ENCODE assay signal across 26 cellular contexts in the genomic region with DNA sequence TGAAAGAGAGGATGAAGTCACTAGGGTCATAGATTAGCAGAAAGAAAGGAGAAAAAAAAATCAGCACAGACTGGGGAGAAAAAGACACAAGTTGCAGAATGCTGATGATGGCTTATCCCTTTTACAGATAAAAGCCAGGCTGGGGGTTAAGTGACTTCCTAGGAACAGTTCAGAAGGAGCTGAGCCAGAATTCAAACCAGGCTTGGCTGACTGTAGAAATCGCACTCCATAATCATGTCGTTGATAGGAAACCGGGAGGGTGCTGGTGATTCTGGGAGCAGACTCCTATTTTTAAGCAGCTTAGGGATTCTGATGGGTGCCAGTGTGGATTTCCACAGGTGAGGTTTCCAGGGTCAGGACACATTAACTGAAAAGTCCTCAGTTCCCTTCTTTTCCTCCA.
A peak's percentile ranks its signal among the peaks of the same experiment; 100 is the strongest.
DNase-seq lines count a peak whose midpoint lies in the region; ATAC-seq and TF ChIP-seq lines count a peak whose summit lies in the region.
"Had no signal": no experiment of that assay in that cellular context is flagged by ENCODE, and none has a peak within 500 bp of the region (broad histone marks: within the 10 kb centered on the region; RNA-seq: fewer than 3 reads in every experiment).

No MANE protein-coding gene starts in this region.

- peaks cover 53% of the 10 kb centered on the region for H3K4me1 Mint-ChIP-seq in activated naive CD4-positive, alpha-beta T cell treated with anti-CD3 and anti-CD28 coated beads, Interleukin-2, amount 50 U/mL, for 24 hours

- H3K4me3 Mint-ChIP-seq in activated naive CD4-positive, alpha-beta T cell treated with anti-CD3 and anti-CD28 coated beads, Interleukin-2, amount 50 U/mL, for 24 hours: no peak overlapping the region
- H3K4me3 Mint-ChIP-seq: effector memory CD8-positive, alpha-beta T cell; stimulated activated naive B cell treated with anti-CD40 and anti-IgM and Interleukin-4, amounts not matched to agents 10 μg/mL and 1 μg/mL and 100 μg/mL, for 72 hours had no signal

- H3K4me2 ChIP-seq in hepatocyte: no peak overlapping the region

- H4K20me1 ChIP-seq in hepatocyte (ENCODE audit: insufficient read depth, poor library complexity, severe bottlenecking): no peaks in the 10 kb centered on the region

- no peaks in the 10 kb centered on the region for H3K27me3 ChIP-seq in WERI-Rb-1 (ENCODE audit: insufficient read depth, low read depth, severe bottlenecking)
- H3K27me3 ChIP-seq in hepatocyte: no peaks in the 10 kb centered on the region
- H3K27me3 ChIP-seq in thyroid gland: no peaks in the 10 kb centered on the region
- no peaks in the 10 kb centered on the region for H3K27me3 ChIP-seq in right cardiac atrium (ENCODE audit: control insufficient read depth, insufficient read depth)
- H3K27me3 ChIP-seq: adrenal gland, brain microvascular endothelial cell had no signal

- H2AFZ ChIP-seq in hepatocyte: no peak overlapping the region

- H3K9me3 Mint-ChIP-seq in activated naive CD4-positive, alpha-beta T cell treated with anti-CD3 and anti-CD28 coated beads, Interleukin-2, amount 50 U/mL, for 24 hours: no peaks in the 10 kb centered on the region
- H3K9me3 Mint-ChIP-seq: effector memory CD8-positive, alpha-beta T cell; stimulated activated naive B cell treated with anti-CD40 and anti-IgM and Interleukin-4, amounts not matched to agents 10 μg/mL and 1 μg/mL and 100 μg/mL, for 72 hours had no signal

- H3K36me3 Mint-ChIP-seq in activated naive CD4-positive, alpha-beta T cell treated with anti-CD3 and anti-CD28 coated beads, Interleukin-2, amount 50 U/mL, for 24 hours: peaks cover 37% of the 10 kb centered on the region

- ATAC-seq in right cardiac atrium: no peak
- ATAC-seq: effector memory CD8-positive, alpha-beta T cell; HCT116; left lobe of liver; stimulated activated naive B cell treated with anti-CD40 and anti-IgM and Interleukin-4, amounts not matched to agents 10 μg/mL and 1 μg/mL and 100 μg/mL, for 72 hours had no signal

- H3K4me3 ChIP-seq in WERI-Rb-1 (ENCODE audit: low read depth, low read length) (peak overlapping the region; percentile 3), hepatocyte (no peak overlapping the region), thyroid gland (replicated peaks in 1 of 3) (no peak overlapping the region), right cardiac atrium (ENCODE audit: low read length) (no peak overlapping the region)
- H3K4me3 ChIP-seq: adrenal gland, thoracic aorta had no signal

- H3K79me2 ChIP-seq in hepatocyte: no peaks in the 10 kb centered on the region

- intact Hi-C loops in thyroid gland (cut with DNase I): loop anchor here (5.0 to 10.0 kb wide), 2 partner anchors 97 to 155 kb away; a partner anchor contains a TSS
- intact Hi-C loops in right cardiac atrium (cut with DNase I): loop anchor here in 3 of 4 donors (10.0 kb wide), 2 partner anchors 95 to 205 kb away; no protein-coding TSS in a partner anchor

- H3K27ac ChIP-seq in WERI-Rb-1 (peak overlapping the region; percentile 79), hepatocyte (peak overlapping the region; percentile 32), thyroid gland (peak overlapping the region; percentile 10 to 94 (median 90)), right cardiac atrium (ENCODE audit: low read length) (no peak overlapping the region)
- H3K27ac ChIP-seq: brain microvascular endothelial cell, C4-2B, HL-60, thoracic aorta had no signal

- DNase-seq in activated naive CD4-positive, alpha-beta T cell treated with anti-CD3 and anti-CD28 coated beads, Interleukin-2, amount 50 U/mL, for 16 hours: no peak
- peak; percentile 31 for DNase-seq in WERI-Rb-1
- DNase-seq in hepatocyte (ENCODE audit: low spot score): no peak
- no peak for DNase-seq in thyroid gland
- no peak for DNase-seq in right cardiac atrium
- DNase-seq in GM13977 (ENCODE audit: low spot score): no peak
- DNase-seq: activated CD4-positive, alpha-beta T cell treated with anti-CD3 and anti-CD28 coated beads, Interleukin-2, amount 50 U/mL, for 48 hours; adrenal gland; brain microvascular endothelial cell; effector memory CD8-positive, alpha-beta T cell; foreskin melanocyte; mesenchymal stem cell; NCI-H1048; NCI-H187 treated with DMSO at 0.1 percent for 48 hours; NCI-H2227 treated with DMSO at 0.1 percent for 48 hours; NCI-H774; occipital lobe; RPMI8226; small intestine; stimulated activated naive B cell treated with anti-CD40 and anti-IgM and Interleukin-4, amounts not matched to agents 10 μg/mL and 1 μg/mL and 100 μg/mL, for 72 hours had no signal

- TF ChIP-seq CTCF in WERI-Rb-1 (IDR thresholded peaks at IDR 0.05; ENCODE audit: low read depth, low read length) (no peak), hepatocyte (IDR thresholded peaks at IDR 0.05; ENCODE audit: poor library complexity) (no peak), thyroid gland (IDR thresholded peaks at IDR 0.05) (no peak), GM13977 (IDR thresholded peaks at IDR 0.05; ENCODE audit: extremely low read depth, insufficient read depth, missing control alignments) (no peak)

- H3K4me1 ChIP-seq in hepatocyte (ENCODE audit: insufficient read depth) (peaks cover 5% of the 10 kb centered on the region), thyroid gland (peaks cover 35 to 46% of the 10 kb centered on the region in 2 donors), right cardiac atrium (ENCODE audit: control insufficient read depth, insufficient read depth, low read length) (peaks cover 5% of the 10 kb centered on the region)

- no peaks in the 10 kb centered on the region; the same call in 1 of the 2 replicates for H3K36me3 ChIP-seq in WERI-Rb-1
- no peaks in the 10 kb centered on the region for H3K36me3 ChIP-seq in hepatocyte (replicated peaks; ENCODE audit: insufficient read depth, low read depth)
- H3K36me3 ChIP-seq in thyroid gland: peaks cover 9 to 18% of the 10 kb centered on the region in 2 donors
- H3K36me3 ChIP-seq: brain microvascular endothelial cell had no signal

- in situ Hi-C loops in GM13977 (cut with MboI; ENCODE audit: low pct_unique_long_range_greater_than_20kb, low sequenced_read_pairs, unreplicated experiment): no loop called here

- no peaks in the 10 kb centered on the region for H3K9me2 ChIP-seq in hepatocyte (replicated peaks; ENCODE audit: insufficient read depth)

- H3K27ac Mint-ChIP-seq in activated naive CD4-positive, alpha-beta T cell treated with anti-CD3 and anti-CD28 coated beads, Interleukin-2, amount 50 U/mL, for 24 hours: peak overlapping the region; percentile 94

- no peak for TF ChIP-seq POLR2A in thyroid gland (IDR thresholded peaks at IDR 0.05)

- no peaks in the 10 kb centered on the region for H3K27me3 Mint-ChIP-seq in activated naive CD4-positive, alpha-beta T cell treated with anti-CD3 and anti-CD28 coated beads, Interleukin-2, amount 50 U/mL, for 24 hours
- H3K27me3 Mint-ChIP-seq: effector memory CD8-positive, alpha-beta T cell; stimulated activated naive B cell treated with anti-CD40 and anti-IgM and Interleukin-4, amounts not matched to agents 10 μg/mL and 1 μg/mL and 100 μg/mL, for 72 hours had no signal

- WGBS in hepatocyte (ENCODE audit: low lambda C conversion rate, missing lambda C conversion rate): 38% methylated on average over 3 of the region's 3 CpGs
- WGBS in thyroid gland, 2 donors: 57 to 77% methylated on average over 3 of the region's 3 CpGs
- WGBS in right cardiac atrium: 25% methylated on average over 3 of the region's 3 CpGs

- H3K9me3 ChIP-seq in WERI-Rb-1 (ENCODE audit: severe bottlenecking): peaks cover 10% of the 10 kb centered on the region
- peaks cover 8% of the 10 kb centered on the region for H3K9me3 ChIP-seq in hepatocyte (ENCODE audit: low read depth)
- H3K9me3 ChIP-seq in thyroid gland: no peaks in the 10 kb centered on the region
- no peaks in the 10 kb centered on the region for H3K9me3 ChIP-seq in right cardiac atrium (ENCODE audit: control insufficient read depth, low read length)
- H3K9me3 ChIP-seq: adrenal gland, thoracic aorta had no signal
